In genomic region chrX:119189586-119189985, GRCh38 we compare ENCODE assay signal across 18 cellular contexts. TPM values are rescaled to one million over a fixed set of nuclear protein-coding genes. Genes with fewer than 3 reads are reported as not detected.
DNase-seq lines count a peak whose midpoint lies in the region; ATAC-seq, FAIRE-seq and TF ChIP-seq lines count a peak whose summit lies in the region.
"Had no signal": no experiment of that assay in that cellular context is flagged by ENCODE, and none has a peak within 500 bp of the region (broad histone marks: within the 10 kb centered on the region; RNA-seq: fewer than 3 reads in every experiment).

No MANE protein-coding gene starts in this region.

- no peaks in the 10 kb centered on the region for H3K36me3 Mint-ChIP-seq in glutamatergic neuron (ENCODE audit: unreplicated experiment)
- H3K36me3 Mint-ChIP-seq: naive B cell had no signal

- no peaks in the 10 kb centered on the region for H3K27me3 ChIP-seq in aorta (ENCODE audit: control insufficient read depth in 1 of 2, insufficient read depth in 2 of 2, low read length in 1 of 2)

- H3K4me1 ChIP-seq in aorta (ENCODE audit: control insufficient read depth in 1 of 2, insufficient read depth in 2 of 2, low read length in 2 of 2) = no peaks in the 10 kb centered on the region
- H3K4me1 ChIP-seq: A549, Caco-2 had no signal

- peak overlapping the region; percentile 97 for H3K27ac Mint-ChIP-seq in glutamatergic neuron (ENCODE audit: unreplicated experiment)
- H3K27ac Mint-ChIP-seq: naive B cell had no signal

- H3K9me3 ChIP-seq in aorta (ENCODE audit: control insufficient read depth, low read length) = no peaks in the 10 kb centered on the region
- H3K9me3 ChIP-seq: A549, Caco-2 had no signal

- no peak overlapping the region for H3K4me3 ChIP-seq in aorta (ENCODE audit: low read length in 2 of 2)
- H3K4me3 ChIP-seq: A549 had no signal

- TF ChIP-seq CTCF in glutamatergic neuron (IDR thresholded peaks at IDR 0.05; ENCODE audit: partially characterized antibody, unreplicated experiment) (no peak), omental fat pad (IDR thresholded peaks at IDR 0.05) (no peak), D721Med (IDR thresholded peaks at IDR 0.05; ENCODE audit: insufficient read depth, missing control alignments) (no peak)

- peak; percentile 68 for DNase-seq in Right ventricle myocardium inferior (ENCODE audit: missing footprints)
- no peak for DNase-seq in cardiac septum (ENCODE audit: low spot score)
- peak; percentile 30 for DNase-seq in glutamatergic neuron
- no peak for DNase-seq in omental fat pad (ENCODE audit: low spot score)
- DNase-seq in aorta = peak in 1 of 2 donors; percentile 53
- no peak for DNase-seq in NOMO-1 (lab: John Stamatoyannopoulos, UW; ENCODE audit: unreplicated experiment in 2 of 2)
- no peak for DNase-seq in D721Med (ENCODE audit: insufficient read length, low spot score)
- DNase-seq: activated CD4-positive, CD25-positive, alpha-beta regulatory T cell treated with anti-CD3 and anti-CD28 coated beads, Interleukin-2, amount 50 U/mL, for 72 hours; Caco-2; dermis blood vessel endothelial cell; foreskin melanocyte; naive B cell; NCI-H1436; NCI-H774 had no signal

- ATAC-seq in Right ventricle myocardium inferior (peak; percentile 92), omental fat pad (ENCODE audit: low FRiP score) (peak; percentile 23), aorta (ENCODE audit: low FRiP score) (peak; percentile 66), GM18511 (IDR thresholded peaks at IDR 0.05; ENCODE audit: unreplicated experiment) (no peak)

- no peak overlapping the region for H3K27ac ChIP-seq in aorta (ENCODE audit: low read depth in 1 of 2, low read length in 2 of 2)
- H3K27ac ChIP-seq: A549 had no signal

- 29 to 35% methylated on average over 4 of the region's 4 CpGs for WGBS in aorta, 2 donors

- FAIRE-seq in D721Med (lab: Jason Lieb, UNC) = no peak
- FAIRE-seq: A549, H1, islet of Langerhans had no signal

- H3K4me1 Mint-ChIP-seq in glutamatergic neuron (ENCODE audit: low read depth, unreplicated experiment) = peaks cover 26% of the 10 kb centered on the region
- H3K4me1 Mint-ChIP-seq: naive B cell had no signal

- no peaks in the 10 kb centered on the region for H3K9me3 Mint-ChIP-seq in glutamatergic neuron (ENCODE audit: unreplicated experiment)

- intact Hi-C loops in Right ventricle myocardium inferior (cut with DNase I) (no loop called here), cardiac septum (cut with DNase I) (no loop called here), aorta (cut with DNase I) (no loop called here)

- peak overlapping the region; percentile 64 for H3K4me3 Mint-ChIP-seq in glutamatergic neuron (ENCODE audit: unreplicated experiment)
- H3K4me3 Mint-ChIP-seq: naive B cell had no signal

- no peaks in the 10 kb centered on the region for H3K36me3 ChIP-seq in aorta (ENCODE audit: control insufficient read depth in 1 of 2, insufficient read depth in 2 of 2, low read length in 1 of 2)

- H3K27me3 Mint-ChIP-seq in glutamatergic neuron (ENCODE audit: unreplicated experiment) = peaks cover 4% of the 10 kb centered on the region

RNA-seq across cellular contexts. Expression of gene PGRMC1, which starts 46.5 kb away (rescaled TPM):
- total RNA-seq in Right ventricle myocardium inferior (21.9 TPM), cardiac septum (16.5 TPM), glutamatergic neuron (ENCODE audit: unreplicated experiment) (239 TPM), omental fat pad (100 to 1,000 TPM; 130 to 296 (median 178) TPM), aorta (10 to 100 TPM; 79.0 to 92.8 TPM)
- 10 to 100 TPM; 64.9 to 90.7 TPM for polyA plus RNA-seq in aorta

Comparison
In these comparisons a context has a peak if more than half of its experiments do, and no peak if none do; other contexts are left out.
1. DNase-seq: peak in Right ventricle myocardium inferior (single experiment) and glutamatergic neuron (single experiment); none in cardiac septum (single experiment), omental fat pad (single experiment), NOMO-1 (0 of 2) and D721Med (single experiment).